8 cellular contexts compared by ENCODE assay signal in the genomic region with DNA sequence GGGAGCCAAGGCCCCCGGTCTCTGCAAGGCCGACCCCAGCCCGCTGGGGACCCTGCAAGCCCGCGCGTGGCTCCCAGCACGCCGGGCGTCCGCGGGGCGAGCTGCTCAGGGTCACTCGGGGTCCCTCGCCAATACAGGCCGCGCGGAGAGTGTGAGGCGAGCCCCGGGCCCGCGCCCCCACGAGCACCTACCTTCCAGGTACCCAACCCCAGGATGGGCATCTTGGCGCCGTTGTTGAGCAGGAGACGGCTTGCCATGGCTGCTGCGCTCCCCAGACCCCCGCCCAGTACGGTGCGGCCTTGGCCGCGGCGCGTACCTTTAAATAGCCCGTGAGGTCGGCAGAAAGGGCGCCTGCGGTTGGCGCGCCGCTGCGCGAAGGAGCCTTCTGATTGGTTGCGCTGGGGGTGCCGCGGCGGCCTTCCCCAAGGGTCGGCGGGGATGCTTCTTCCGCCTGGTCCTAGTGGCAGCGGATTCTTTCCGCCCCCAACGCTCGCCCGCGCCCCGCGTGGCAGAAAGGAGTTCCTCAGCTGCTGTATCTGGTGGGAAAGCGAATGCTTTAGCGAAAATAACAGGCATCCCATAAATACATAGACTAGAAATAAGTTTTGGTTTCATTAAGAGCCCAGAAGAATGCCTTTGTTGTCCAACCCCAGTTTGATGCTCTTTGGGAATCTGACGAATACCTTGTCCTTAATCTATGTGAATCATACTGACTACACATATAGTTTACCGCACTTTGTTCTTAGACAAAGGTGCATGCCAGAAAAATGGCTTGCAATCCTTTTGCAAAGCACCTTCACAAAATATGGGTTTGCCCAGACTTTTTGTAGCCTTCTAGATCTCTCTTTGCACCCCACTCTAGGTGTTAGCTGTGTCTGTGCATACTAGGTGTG. TPM values are rescaled to one million over a fixed set of nuclear protein-coding genes. Genes with fewer than 3 reads are reported as not detected.
DNase-seq lines count a peak whose midpoint lies in the region; ATAC-seq and TF ChIP-seq lines count a peak whose summit lies in the region.

A gene (minus strand): TSS at position 295 of the 893 bp plus-strand sequence. CDS start 38 bp downstream, at position 257.

- DNase-seq in A673 (ENCODE audit: low spot score): peak; percentile 96
- DNase-seq in NCI-H226: peak; percentile 88
- DNase-seq in activated CD4-positive, alpha-beta T cell treated with anti-CD3 and anti-CD28 coated beads for 24 hours (ENCODE audit: low read depth in 2 of 2): peak; percentile 73 to 79
- peak; percentile 95 for DNase-seq in chondrocyte (ENCODE audit: low spot score)
- peak; percentile 64 for DNase-seq in kidney epithelial cell (ENCODE audit: low read depth)
- peak; percentile 61 to 67 for DNase-seq in stimulated activated CD4-positive, alpha-beta T cell treated with anti-CD3 and anti-CD28 coated beads, Interleukin-1b, Interleukin-23, amount 100 ng/mL, for 1 hour (ENCODE audit: low read depth in 2 of 2)

- H3K36me3 ChIP-seq in A673 (ENCODE audit: insufficient read depth, low read length, poor library complexity, severe bottlenecking): no peaks in the 10 kb centered on the region
- no peaks in the 10 kb centered on the region for H3K36me3 ChIP-seq in kidney epithelial cell (ENCODE audit: control insufficient read depth, insufficient read depth, low read length)

- CTCF ChIA-PET in A673 (lab: Charles Lee): no interaction called here

- TF ChIP-seq CTCF in A673 (conservative IDR thresholded peaks at IDR 0.05; ENCODE audit: low read depth, low read length): peak; percentile 75
- TF ChIP-seq CTCF in chondrocyte (IDR thresholded peaks at IDR 0.05): peak; percentile 71
- TF ChIP-seq CTCF in kidney epithelial cell (IDR thresholded peaks at IDR 0.05; ENCODE audit: insufficient read depth, low read length, poor library complexity, severe bottlenecking): peak; percentile 69

- H3K9me3 Mint-ChIP-seq in chondrocyte (ENCODE audit: low read depth): peaks cover 4% of the 10 kb centered on the region

- POLR2A ChIA-PET in A673 (lab: Charles Lee; ENCODE audit: low non-redundant PET): no interaction called here

- peak within 1 kb of the TSS; percentile 85 for H3K4me3 ChIP-seq in A673 (ENCODE audit: low read depth, low read length, poor library complexity, severe bottlenecking)
- H3K4me3 ChIP-seq in kidney epithelial cell (ENCODE audit: low read depth, low read length): peak within 1 kb of the TSS; percentile 90

- intact Hi-C loops in A673 (cut with micrococcal nuclease; ENCODE audit: unreplicated experiment): no loop called here

- ATAC-seq in GM18861 (IDR thresholded peaks at IDR 0.05; ENCODE audit: unreplicated experiment) (peak; percentile 92), HG03095 (IDR thresholded peaks at IDR 0.05; ENCODE audit: unreplicated experiment) (peak; percentile 94)

- peaks cover 1% of the 10 kb centered on the region for H3K9me3 ChIP-seq in A673 (ENCODE audit: low read depth, low read length, poor library complexity, severe bottlenecking)

- BruUV-seq in A673 (replicated peaks; lab: Mats Ljungman, UMichigan): no TSS peak

- peak within 1 kb of the TSS; percentile 65 for H3K27ac Mint-ChIP-seq in chondrocyte (ENCODE audit: unreplicated experiment)

- peak within 1 kb of the TSS; percentile 81 for H3K4me3 Mint-ChIP-seq in chondrocyte (ENCODE audit: unreplicated experiment)

- H3K27ac ChIP-seq in A673 (ENCODE audit: low read depth, low read length, poor library complexity, severe bottlenecking): peak within 1 kb of the TSS; percentile 65

- peaks cover 3% of the 10 kb centered on the region for H3K36me3 Mint-ChIP-seq in chondrocyte (ENCODE audit: low read depth)

- H3K27me3 ChIP-seq in A673 (replicated peaks; ENCODE audit: insufficient read depth, low read depth, low read length, poor library complexity): no peaks in the 10 kb centered on the region
- H3K27me3 ChIP-seq in kidney epithelial cell (ENCODE audit: control insufficient read depth, insufficient read depth, low read length): no peaks in the 10 kb centered on the region

- no peaks in the 10 kb centered on the region for H3K27me3 Mint-ChIP-seq in chondrocyte (ENCODE audit: low read depth)

- peaks cover 30% of the 10 kb centered on the region for H3K4me1 Mint-ChIP-seq in chondrocyte (ENCODE audit: low read depth)

- peaks cover 5% of the 10 kb centered on the region for H3K4me1 ChIP-seq in A673 (ENCODE audit: insufficient read depth, low read length, poor library complexity, severe bottlenecking)

RNA-seq across cellular contexts. Expression of the gene that starts here (rescaled TPM):
- 104 and 111 TPM in 2 replicates for total RNA-seq in A673 (2021)
- 49.3 to 67.7 TPM (median 52.8 TPM) in 3 replicates for total RNA-seq in chondrocyte
- 80.0 and 87.8 TPM in 2 replicates for total RNA-seq in kidney epithelial cell

Comparison
In these comparisons a context has a peak if more than half of its experiments do, and no peak if none do; other contexts are left out.
1. Peak in every context shown above with its lines: DNase-seq, ATAC-seq, H3K4me3 ChIP-seq and H3K27ac ChIP-seq.